8 cellular contexts compared by ENCODE assay signal in the genomic region with DNA sequence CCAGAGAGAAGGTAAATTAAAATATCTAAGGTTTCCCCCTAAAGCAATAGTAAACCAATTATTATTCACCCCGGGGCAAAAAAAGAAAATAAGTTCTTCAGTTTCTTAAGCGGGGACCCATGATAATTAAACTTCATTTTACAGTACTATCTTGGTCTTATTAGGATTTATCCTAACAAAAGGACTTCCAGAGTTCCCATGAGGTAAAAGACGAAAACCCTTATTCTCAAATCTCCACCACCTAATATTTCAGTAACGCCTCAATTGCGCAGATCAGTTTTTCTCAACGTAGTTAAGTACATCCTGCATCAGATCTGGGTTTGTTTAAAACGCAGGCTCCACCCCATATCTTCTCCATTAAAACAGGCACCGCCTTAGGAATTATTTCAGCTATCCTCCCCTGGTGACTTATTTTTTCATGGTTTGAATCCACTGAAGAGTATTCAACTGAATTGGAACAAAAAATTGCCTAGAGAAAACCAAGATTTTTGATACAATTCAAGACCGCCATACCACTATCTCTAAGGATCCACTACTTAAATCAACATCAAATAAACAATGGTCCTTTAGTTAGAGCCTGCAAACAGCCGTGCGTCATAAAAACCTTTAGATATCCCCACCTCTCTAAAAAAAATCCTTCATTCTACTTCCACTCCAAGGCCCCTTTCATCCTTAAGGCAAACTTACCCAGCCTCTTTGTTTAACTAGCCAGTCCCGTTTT. TPM values are rescaled to one million over a fixed set of nuclear protein-coding genes. Genes with fewer than 3 reads are reported as not detected.
DNase-seq lines count a peak whose midpoint lies in the region; ATAC-seq and TF ChIP-seq lines count a peak whose summit lies in the region.

No MANE protein-coding gene starts in this region.

- peak overlapping the region; percentile 90 for H3K4me3 Mint-ChIP-seq in activated naive CD4-positive, alpha-beta T cell treated with anti-CD3 and anti-CD28 coated beads for 36 hours
- peak overlapping the region; percentile 94 for H3K4me3 Mint-ChIP-seq in T-helper 17 cell

- intact Hi-C loops in activated naive CD4-positive, alpha-beta T cell treated with anti-CD3 and anti-CD28 coated beads for 36 hours (cut with micrococcal nuclease): loop anchor here (1.0 kb wide), 1 partner anchor 431 kb away; a partner anchor contains a TSS
- intact Hi-C loops in gastrocnemius medialis (cut with DNase I; ENCODE audit: low total_unique reads): no loop called here

- peak; percentile 31 to 37 for TF ChIP-seq POLR2A in gastrocnemius medialis (IDR thresholded peaks at IDR 0.05)

- H3K36me3 Mint-ChIP-seq in activated naive CD4-positive, alpha-beta T cell treated with anti-CD3 and anti-CD28 coated beads for 36 hours (ENCODE audit: low read depth): peaks cover 65% of the 10 kb centered on the region
- H3K36me3 Mint-ChIP-seq in T-helper 17 cell (ENCODE audit: low read depth): peaks cover 21% of the 10 kb centered on the region

- peaks cover 0 to 62% of the 10 kb centered on the region in 2 donors for H3K36me3 ChIP-seq in gastrocnemius medialis

- H3K4me1 ChIP-seq in gastrocnemius medialis: peaks cover 36 to 39% of the 10 kb centered on the region in 2 donors

- in situ Hi-C loops in gastrocnemius medialis (cut with MboI; ENCODE audit: low sequenced_read_pairs in 4 of 4): no loop called here

- H3K4me3 ChIP-seq in gastrocnemius medialis: peak overlapping the region; percentile 67 to 98 (median 84)

- peak; percentile 22 for ATAC-seq in T-helper 17 cell
- ATAC-seq in gastrocnemius medialis: no peak
- ATAC-seq in GM21447 (IDR thresholded peaks at IDR 0.05; ENCODE audit: unreplicated experiment): no peak

- H3K4me1 Mint-ChIP-seq in activated naive CD4-positive, alpha-beta T cell treated with anti-CD3 and anti-CD28 coated beads for 36 hours (ENCODE audit: low read depth): peaks cover 32% of the 10 kb centered on the region
- H3K4me1 Mint-ChIP-seq in T-helper 17 cell: peaks cover 39% of the 10 kb centered on the region

- no peak for TF ChIP-seq CTCF in gastrocnemius medialis (IDR thresholded peaks at IDR 0.05 in 4 of 5, conservative IDR thresholded peaks at IDR 0.05 in 1 of 5)

- CTCF ChIA-PET in activated naive CD4-positive, alpha-beta T cell treated with anti-CD3 and anti-CD28 coated beads for 36 hours (lab: Charles Lee): interaction anchor here (0.7 to 9.5 kb wide), 8 partner anchors 10 to 45 kb away, joined by 3 to 156 read pairs (median 6); no protein-coding TSS in a partner anchor

- H3K9me3 ChIP-seq in T-helper 17 cell (ENCODE audit: control insufficient read depth, low read length, poor library complexity, severe bottlenecking): peaks cover 9% of the 10 kb centered on the region
- H3K9me3 ChIP-seq in gastrocnemius medialis: no peaks in the 10 kb centered on the region

- no peak for DNase-seq in activated naive CD4-positive, alpha-beta T cell treated with anti-CD3 and anti-CD28 coated beads for 36 hours
- no peak for DNase-seq in activated naive CD4-positive, alpha-beta T cell treated with Interleukin-2 at 50 U/mL for 16 hours
- DNase-seq in T-helper 17 cell (no peak), fibroblast of peridontal ligament (ENCODE audit: extremely low read depth) (peak; percentile 70), gastrocnemius medialis (no peak), LoVo (ENCODE audit: low spot score) (no peak), DMS114 treated with DMSO at 0.1 percent for 48 hours (lab: John Stamatoyannopoulos, UW; ENCODE audit: unreplicated experiment) (no peak)

- H3K27ac Mint-ChIP-seq in activated naive CD4-positive, alpha-beta T cell treated with anti-CD3 and anti-CD28 coated beads for 36 hours: peak overlapping the region; percentile 96
- H3K27ac Mint-ChIP-seq in T-helper 17 cell: peak overlapping the region; percentile 99

- no peaks in the 10 kb centered on the region for H3K27me3 ChIP-seq in gastrocnemius medialis

- H3K9me3 Mint-ChIP-seq in activated naive CD4-positive, alpha-beta T cell treated with anti-CD3 and anti-CD28 coated beads for 36 hours: no peaks in the 10 kb centered on the region

- H3K27me3 Mint-ChIP-seq in activated naive CD4-positive, alpha-beta T cell treated with anti-CD3 and anti-CD28 coated beads for 36 hours (ENCODE audit: low read depth): no peaks in the 10 kb centered on the region
- no peaks in the 10 kb centered on the region for H3K27me3 Mint-ChIP-seq in T-helper 17 cell

- peak overlapping the region; percentile 100 for H3K27ac ChIP-seq in gastrocnemius medialis

RNA-seq across cellular contexts. Expression of a gene that starts 1.7 kb away (rescaled TPM):
- total RNA-seq in activated naive CD4-positive, alpha-beta T cell treated with anti-CD3 and anti-CD28 coated beads for 36 hours: 100 to 1,000 TPM; 228 to 235 TPM
- total RNA-seq in T-helper 17 cell (1,000 to 10,000 TPM in 1 of 2 donors, 100 to 1,000 TPM in 1; 776 to 1,091 TPM), gastrocnemius medialis (100 to 1,000 TPM; 136 to 199 (median 176) TPM)

RNA-seq across cellular contexts. Expression of a gene that starts 28.5 kb away (rescaled TPM):
- 1 to 10 TPM; 1.3 to 2.0 TPM for total RNA-seq in activated naive CD4-positive, alpha-beta T cell treated with anti-CD3 and anti-CD28 coated beads for 36 hours
- total RNA-seq in T-helper 17 cell (1 to 10 TPM in 1 of 2 donors, under 1 TPM in 1; 0.39 to 1.6 TPM), gastrocnemius medialis (10 to 100 TPM in 2 of 4 donors, 1 to 10 TPM in 2; 5.6 to 30.0 (median 10.7) TPM)

RNA-seq across cellular contexts. Expression of a gene that starts 51.7 kb away (rescaled TPM):
- total RNA-seq in activated naive CD4-positive, alpha-beta T cell treated with anti-CD3 and anti-CD28 coated beads for 36 hours: 100 to 1,000 TPM; 187 to 193 TPM
- 100 to 1,000 TPM; 152 to 173 TPM for total RNA-seq in T-helper 17 cell
- total RNA-seq in gastrocnemius medialis: 100 to 1,000 TPM; 164 to 302 (median 219) TPM
